ENCODE assay signal across 11 cellular contexts in the genomic region with DNA sequence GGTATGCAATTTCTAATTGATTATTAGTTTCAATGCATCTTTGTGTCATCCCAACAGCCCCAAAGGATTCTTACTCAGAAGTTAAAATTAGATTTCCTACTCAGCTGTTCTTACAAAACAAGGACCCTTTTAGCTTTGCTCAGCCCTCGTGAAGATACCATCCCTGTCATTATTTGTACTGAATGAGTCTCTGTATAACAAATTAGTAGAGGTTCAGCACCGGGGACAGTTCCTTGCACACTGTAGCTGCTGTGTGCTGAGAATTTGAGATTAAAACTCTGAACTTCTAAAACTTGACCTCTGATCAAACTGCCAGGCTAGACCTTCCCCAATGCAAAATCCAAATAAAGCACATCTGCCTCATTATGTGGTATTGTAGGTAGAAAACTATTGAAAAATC.
DNase-seq lines count a peak whose midpoint lies in the region; ATAC-seq and TF ChIP-seq lines count a peak whose summit lies in the region.
"Had no signal": no experiment of that assay in that cellular context is flagged by ENCODE, and none has a peak within 500 bp of the region (broad histone marks: within the 10 kb centered on the region; RNA-seq: fewer than 3 reads in every experiment).

No MANE protein-coding gene starts in this region.

- no peaks in the 10 kb centered on the region for H3K4me1 Mint-ChIP-seq in activated naive CD4-positive, alpha-beta T cell treated with anti-CD3 and anti-CD28 coated beads, Interleukin-2, amount 10 ng/mL, durations not matched to agents 7 days and 5 days

- H3K4me1 ChIP-seq in RWPE2 (ENCODE audit: insufficient read depth, poor library complexity, severe bottlenecking) (no peaks in the 10 kb centered on the region), left lung (no peaks in the 10 kb centered on the region)
- H3K4me1 ChIP-seq: BLaER1 had no signal

- TF ChIP-seq CTCF in RWPE2 (IDR thresholded peaks at IDR 0.05; ENCODE audit: poor library complexity, severe bottlenecking) (no peak), fibroblast of mammary gland (conservative IDR thresholded peaks at IDR 0.05; ENCODE audit: control insufficient read depth, insufficient read depth, low read depth, low read length) (no peak), left lung (IDR thresholded peaks at IDR 0.05) (no peak)

- no peaks in the 10 kb centered on the region for H3K27me3 Mint-ChIP-seq in activated naive CD4-positive, alpha-beta T cell treated with anti-CD3 and anti-CD28 coated beads, Interleukin-2, amount 10 ng/mL, durations not matched to agents 7 days and 5 days

- H3K36me3 Mint-ChIP-seq in activated naive CD4-positive, alpha-beta T cell treated with anti-CD3 and anti-CD28 coated beads, Interleukin-2, amount 10 ng/mL, durations not matched to agents 7 days and 5 days, result no peaks in the 10 kb centered on the region

- H3K27ac Mint-ChIP-seq in activated naive CD4-positive, alpha-beta T cell treated with anti-CD3 and anti-CD28 coated beads, Interleukin-2, amount 10 ng/mL, durations not matched to agents 7 days and 5 days, result no peak overlapping the region

- H3K4me3 ChIP-seq in RWPE2 (ENCODE audit: severe bottlenecking) (no peak overlapping the region), fibroblast of mammary gland (ENCODE audit: control insufficient read depth, low read depth, low read length) (no peak overlapping the region), left lung (no peak overlapping the region)
- H3K4me3 ChIP-seq: BLaER1 had no signal

- H3K27ac ChIP-seq in RWPE2 (ENCODE audit: poor library complexity, severe bottlenecking) (no peak overlapping the region), left lung (no peak overlapping the region)
- H3K27ac ChIP-seq: BLaER1 had no signal

- peak; percentile 44; the same call in 1 of the 3 replicates for ATAC-seq in RWPE2 (ENCODE audit: low read depth)
- no peak for ATAC-seq in GM18498 (IDR thresholded peaks at IDR 0.05; ENCODE audit: unreplicated experiment)
- no peak for ATAC-seq in left lung

- H3K27me3 ChIP-seq in RWPE2 (ENCODE audit: insufficient read depth, poor library complexity, severe bottlenecking), result no peaks in the 10 kb centered on the region
- no peaks in the 10 kb centered on the region for H3K27me3 ChIP-seq in left lung
- H3K27me3 ChIP-seq: BLaER1 had no signal

- intact Hi-C loops in left lung (cut with DNase I), result no loop called here

- no peaks in the 10 kb centered on the region for H3K9me3 ChIP-seq in RWPE2 (ENCODE audit: severe bottlenecking)
- H3K9me3 ChIP-seq in left lung, result no peaks in the 10 kb centered on the region
- H3K9me3 ChIP-seq: BLaER1 had no signal

- H3K36me3 ChIP-seq in RWPE2 (ENCODE audit: low read depth), result no peaks in the 10 kb centered on the region
- no peaks in the 10 kb centered on the region for H3K36me3 ChIP-seq in left lung
- H3K36me3 ChIP-seq: BLaER1 had no signal

- CTCF ChIA-PET in activated naive CD4-positive, alpha-beta T cell treated with anti-CD3 and anti-CD28 coated beads, Interleukin-2, amount 10 ng/mL, durations not matched to agents 7 days and 5 days (lab: Charles Lee), result no interaction called here

- DNase-seq in activated naive CD4-positive, alpha-beta T cell treated with anti-CD3 and anti-CD28 coated beads, Interleukin-2, amount 10 ng/mL, durations not matched to agents 7 days and 5 days, result peak; percentile 43
- no peak for DNase-seq in activated naive CD4-positive, alpha-beta T cell treated with anti-CD3 and anti-CD28 coated beads, Interleukin-2, amount 50 U/mL, for 16 hours
- no peak for DNase-seq in RWPE2 (ENCODE audit: low spot score)
- DNase-seq in fibroblast of mammary gland (ENCODE audit: low read depth), result peak; percentile 28
- peak; percentile 9 for DNase-seq in smooth muscle cell of the brain vasculature (ENCODE audit: low read depth, low spot score)
- DNase-seq in NCI-H2081 (lab: John Stamatoyannopoulos, UW), result no peak
- no peak for DNase-seq in left lung
- DNase-seq: cortex of kidney, NCI-H2171 treated with DMSO at 0.1 percent for 48 hours had no signal

- H3K4me3 Mint-ChIP-seq in activated naive CD4-positive, alpha-beta T cell treated with anti-CD3 and anti-CD28 coated beads, Interleukin-2, amount 10 ng/mL, durations not matched to agents 7 days and 5 days, result no peak overlapping the region

- H3K9me3 Mint-ChIP-seq in activated naive CD4-positive, alpha-beta T cell treated with anti-CD3 and anti-CD28 coated beads, Interleukin-2, amount 10 ng/mL, durations not matched to agents 7 days and 5 days, result no peaks in the 10 kb centered on the region

Comparison
In these comparisons a context has a peak if more than half of its experiments do, and no peak if none do; other contexts are left out.
1. DNase-seq: peak in activated naive CD4-positive, alpha-beta T cell treated with anti-CD3 and anti-CD28 coated beads, Interleukin-2, amount 10 ng/mL, durations not matched to agents 7 days and 5 days (single experiment), fibroblast of mammary gland (single experiment) and smooth muscle cell of the brain vasculature (single experiment); none in activated naive CD4-positive, alpha-beta T cell treated with anti-CD3 and anti-CD28 coated beads, Interleukin-2, amount 50 U/mL, for 16 hours (single experiment), RWPE2 (single experiment), NCI-H2081 (0 of 2) and left lung (0 of 2).